In genomic region chr2:36409971-36410370, GRCh38 we compare ENCODE assay signal across 22 cellular contexts. TPM values are rescaled to one million over a fixed set of nuclear protein-coding genes. Genes with fewer than 3 reads are reported as not detected.
DNase-seq lines count a peak whose midpoint lies in the region; ATAC-seq and TF ChIP-seq lines count a peak whose summit lies in the region.
"Had no signal": no experiment of that assay in that cellular context is flagged by ENCODE, and none has a peak within 500 bp of the region (broad histone marks: within the 10 kb centered on the region; RNA-seq: fewer than 3 reads in every experiment).

No MANE protein-coding gene starts in this region.

- TF ChIP-seq POLR2A in breast epithelium (IDR thresholded peaks at IDR 0.05), result no peak

- no peak overlapping the region for H3K4me2 ChIP-seq in mammary epithelial cell (ENCODE audit: insufficient read depth, low read depth, low read length)

- no TSS peak for BruUV-seq in mammary epithelial cell (replicated peaks; lab: Mats Ljungman, UMichigan)

- H3K27ac ChIP-seq in breast epithelium (peak overlapping the region; percentile 71 to 74), mammary epithelial cell (ENCODE audit: insufficient read depth, low read depth, low read length) (no peak overlapping the region), ascending aorta (peak overlapping the region; percentile 50 to 67), subcutaneous abdominal adipose tissue (ENCODE audit: low read depth, low read length) (peak overlapping the region; percentile 66)
- H3K27ac ChIP-seq: 22Rv1, foreskin keratinocyte had no signal

- H3K9ac ChIP-seq in mammary epithelial cell (ENCODE audit: insufficient read depth, low read length), result no peak overlapping the region
- no peak overlapping the region for H3K9ac ChIP-seq in subcutaneous abdominal adipose tissue (ENCODE audit: low read length in 5 of 5)

- CTCF ChIA-PET in mammary epithelial cell (lab: Charles Lee; ENCODE audit: low non-redundant PET), result no interaction called here

- 89% methylated on average over 3 of the region's 3 CpGs for WGBS in mammary epithelial cell (ENCODE audit: low coverage, missing lambda C conversion rate)

- peaks cover 92% of the 10 kb centered on the region for H3K79me2 ChIP-seq in mammary epithelial cell (ENCODE audit: insufficient read depth, low read length)

- H4K20me1 ChIP-seq in mammary epithelial cell (ENCODE audit: insufficient read depth, low read length), result no peaks in the 10 kb centered on the region

- intact Hi-C loops in breast epithelium (cut with DNase I; ENCODE audit: low total_unique reads) (loop anchor here (10.0 kb wide), 1 partner anchor 1125 kb away; no protein-coding TSS in a partner anchor), mammary epithelial cell (cut with micrococcal nuclease) (loop anchor here (2.0 to 5.0 kb wide), 3 partner anchors 23 to 97 kb away; no protein-coding TSS in a partner anchor), ascending aorta (cut with DNase I) (loop anchor here (5.0 kb wide), 1 partner anchor 53 kb away; the partner anchor contains the start of gene CRIM1)

- no peak for TF ChIP-seq CTCF in breast epithelium (IDR thresholded peaks at IDR 0.05)
- TF ChIP-seq CTCF in mammary epithelial cell (conservative IDR thresholded peaks at IDR 0.05 in 1 of 2, IDR thresholded peaks at IDR 0.05 in 1 of 2; ENCODE audit: extremely low read depth in 1 of 2, insufficient read depth in 1 of 2, low read depth in 1 of 2, low read length in 2 of 2), result no peak
- TF ChIP-seq CTCF in ascending aorta (IDR thresholded peaks at IDR 0.05), result no peak

- in situ Hi-C loops in mammary epithelial cell (cut with MboI; ENCODE audit: low sequenced_read_pairs in 2 of 2), result no loop called here

- H3K9me3 ChIP-seq in breast epithelium, result no peaks in the 10 kb centered on the region
- H3K9me3 ChIP-seq in mammary epithelial cell (replicated peaks; ENCODE audit: insufficient read depth, low read length), result no peaks in the 10 kb centered on the region
- no peaks in the 10 kb centered on the region for H3K9me3 ChIP-seq in ascending aorta
- no peaks in the 10 kb centered on the region for H3K9me3 ChIP-seq in subcutaneous abdominal adipose tissue (ENCODE audit: control insufficient read depth in 5 of 5, low read length in 5 of 5)
- H3K9me3 ChIP-seq: BE2C, HAP-1 had no signal

- no peaks in the 10 kb centered on the region for H3K36me3 ChIP-seq in breast epithelium
- no peaks in the 10 kb centered on the region for H3K36me3 ChIP-seq in mammary epithelial cell (ENCODE audit: insufficient read depth, low read length)
- H3K36me3 ChIP-seq in ascending aorta, result no peaks in the 10 kb centered on the region
- peaks cover 0 to 6% (median 0%) of the 10 kb centered on the region in 5 donors for H3K36me3 ChIP-seq in subcutaneous abdominal adipose tissue (ENCODE audit: control insufficient read depth in 5 of 5, insufficient read depth in 5 of 5, low read length in 5 of 5)
- H3K36me3 ChIP-seq: BE2C, HAP-1 had no signal

- dilution Hi-C loops in mammary epithelial cell (cut with HindIII; ENCODE audit: low sequenced_read_pairs), result no loop called here

- H3K27me3 ChIP-seq in breast epithelium (no peaks in the 10 kb centered on the region), mammary epithelial cell (ENCODE audit: insufficient read depth, low read length) (no peaks in the 10 kb centered on the region), ascending aorta (no peaks in the 10 kb centered on the region), subcutaneous abdominal adipose tissue (ENCODE audit: control insufficient read depth in 5 of 5, insufficient read depth in 4 of 5, low read length in 5 of 5) (no peaks in the 10 kb centered on the region)
- H3K27me3 ChIP-seq: BE2C, foreskin keratinocyte had no signal

- H3K4me1 ChIP-seq in breast epithelium (peaks cover 6 to 19% of the 10 kb centered on the region in 2 donors), mammary epithelial cell (ENCODE audit: insufficient read depth, low read length) (peaks cover 20% of the 10 kb centered on the region), ascending aorta (peaks cover 3 to 81% of the 10 kb centered on the region in 2 donors), subcutaneous abdominal adipose tissue (ENCODE audit: control insufficient read depth in 5 of 5, insufficient read depth in 5 of 5, low read length in 5 of 5) (peaks cover 9 to 94% (median 51%) of the 10 kb centered on the region in 5 donors)
- H3K4me1 ChIP-seq: BE2C, HAP-1 had no signal

- H3K4me3 ChIP-seq in breast epithelium (no peak overlapping the region), mammary epithelial cell (replicated peaks in 1 of 3; ENCODE audit: insufficient read depth in 1 of 3, low read depth in 2 of 3, low read length in 3 of 3) (no peak overlapping the region), ascending aorta (peak overlapping the region; percentile 12 to 17), subcutaneous abdominal adipose tissue (ENCODE audit: low read depth in 1 of 5, low read length in 5 of 5) (no peak overlapping the region)
- H3K4me3 ChIP-seq: HAP-1, skin epidermis had no signal

- no peak for ATAC-seq in HG03280 (IDR thresholded peaks at IDR 0.05; ENCODE audit: unreplicated experiment)
- ATAC-seq: activated naive CD4-positive, alpha-beta T cell treated with anti-CD3 and anti-CD28 coated beads, Interleukin-2, amount 50 U/mL, for 72 hours; foreskin keratinocyte; natural killer cell treated with Interleukin-12 subunit alpha and Interleukin-12 subunit beta and Interleukin-15 and Interleukin-18, amount 100 ng/mL, for 72 hours; stimulated activated naive CD8-positive, alpha-beta T cell treated with anti-CD3 and anti-CD28 coated beads, Interleukin-15, amount 100 ng/mL, for 72 hours had no signal

- H2AFZ ChIP-seq in mammary epithelial cell (ENCODE audit: low read depth, low read length), result no peak overlapping the region

- DNase-seq in breast epithelium (ENCODE audit: low spot score in 2 of 2), result no peak
- no peak for DNase-seq in mammary epithelial cell
- no peak for DNase-seq in ascending aorta (ENCODE audit: low spot score in 2 of 2)
- peak; percentile 10 for DNase-seq in glomerular visceral epithelial cell (ENCODE audit: extremely low spot score)
- no peak for DNase-seq in NCI-H2227 (lab: John Stamatoyannopoulos, UW; ENCODE audit: unreplicated experiment)
- no peak for DNase-seq in HuH-7 (ENCODE audit: low spot score)
- DNase-seq: activated CD4-positive, alpha-beta T cell treated with anti-CD3 and anti-CD28 coated beads for 4 hours; BE2C; foreskin keratinocyte; NCI-H510A; posterior cingulate gyrus; RPMI8226; stimulated activated CD4-positive, alpha-beta T cell treated with anti-CD3 and anti-CD28 coated beads, Interleukin-2, amount 100 ng/mL, for 48 hours; stimulated activated naive CD8-positive, alpha-beta T cell treated with anti-CD3 and anti-CD28 coated beads, Interleukin-15, amount 100 ng/mL, for 72 hours; SW 1271 had no signal

RNA-seq across cellular contexts. Expression of gene CRIM1, which starts 54.4 kb away (rescaled TPM):
- total RNA-seq in breast epithelium (100 to 1,000 TPM; 166 to 187 (median 178) TPM), mammary epithelial cell (100 to 1,000 TPM; 237 to 387 TPM), ascending aorta (273 TPM)
- polyA plus RNA-seq in mammary epithelial cell, result 103 TPM
- polyA minus RNA-seq in mammary epithelial cell, result 304 TPM

Comparison
In these comparisons a context has a peak if more than half of its experiments do, and no peak if none do; other contexts are left out.
1. H3K4me3 ChIP-seq: peak in ascending aorta (2 of 2); none in breast epithelium (0 of 3), mammary epithelial cell (0 of 3) and subcutaneous abdominal adipose tissue (0 of 5).